In the genomic region with DNA sequence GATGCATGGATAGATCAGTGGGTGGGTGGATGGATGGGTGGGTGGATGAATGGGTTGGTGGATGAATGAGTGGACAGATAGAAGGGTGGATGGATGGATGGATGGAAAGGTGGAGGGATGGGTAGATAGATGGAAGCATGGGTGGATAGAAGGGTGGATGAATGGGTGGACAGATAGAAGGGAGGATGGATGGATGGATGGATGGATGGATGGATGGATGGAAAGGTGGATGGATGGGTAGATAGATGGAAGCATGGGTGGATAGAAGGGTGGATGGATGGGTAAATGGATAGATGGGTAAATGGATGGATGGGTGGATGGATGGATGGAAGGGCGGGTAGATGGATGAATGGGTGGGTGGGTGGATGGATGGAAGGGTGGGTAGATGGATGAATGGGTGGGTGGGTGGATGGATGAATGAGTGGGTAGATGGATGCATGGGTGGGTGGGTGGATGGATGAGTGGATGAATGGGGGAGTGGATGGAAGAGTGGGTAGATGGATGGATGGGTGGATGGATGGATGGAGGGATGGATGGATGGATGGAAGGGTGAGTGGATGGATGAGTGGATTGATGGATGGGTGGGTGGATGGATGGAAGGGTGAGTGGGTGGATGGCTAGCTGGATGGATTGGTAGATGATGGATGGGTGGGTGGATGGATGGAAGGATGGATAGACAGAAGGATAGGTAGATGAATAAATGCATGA, we compare ENCODE assay signal across 2 cellular contexts.
TF ChIP-seq lines count a peak whose summit lies in the region.

No MANE protein-coding gene starts in this region.

TF ChIP-seq in HEK293, 187 proteins besides CTCF, POLR2A, EP300 and RAD21:
- peak; percentile 81 for TF ChIP-seq ZBTB17 (tag by site-specific recombination; IDR thresholded peaks at IDR 0.05)
- TF ChIP-seq EGR2 (tag by site-specific recombination; IDR thresholded peaks at IDR 0.05; ENCODE audit: low read depth): peak; percentile 98
- peak; percentile 95 for TF ChIP-seq ZNF366 (tag by site-specific recombination; conservative IDR thresholded peaks at IDR 0.05)
- no peak for TF ChIP-seq ZNF311 (tag by site-specific recombination; IDR thresholded peaks at IDR 0.05; ENCODE audit: borderline replicate concordance)
- peak; percentile 74 for TF ChIP-seq ZFHX2 (tag by site-specific recombination; conservative IDR thresholded peaks at IDR 0.05)
TF ChIP-seq in HEK293: peak in this region for 4.

TF ChIP-seq in IMR-90, 13 proteins besides CTCF, POLR2A, EP300 and RAD21:
- TF ChIP-seq MXI1 (IDR thresholded peaks at IDR 0.05; ENCODE audit: borderline replicate concordance, low read depth, low read length) (no peak), MAZ (IDR thresholded peaks at IDR 0.05; ENCODE audit: borderline replicate concordance, low read depth, low read length) (no peak), CHD1 (IDR thresholded peaks at IDR 0.05; ENCODE audit: low read depth, low read length) (no peak), FOS (IDR thresholded peaks at IDR 0.05; ENCODE audit: low read depth, low read length) (no peak), CEBPB (IDR thresholded peaks at IDR 0.05; ENCODE audit: low read depth, low read length) (no peak), BHLHE40 (IDR thresholded peaks at IDR 0.05; ENCODE audit: low read depth, low read length) (no peak), NFE2L2 (IDR thresholded peaks at IDR 0.05; ENCODE audit: low read depth, low read length) (no peak), MAFK (IDR thresholded peaks at IDR 0.05; ENCODE audit: low read depth, low read length) (no peak), SMC3 (IDR thresholded peaks at IDR 0.05; ENCODE audit: low read depth, low read length) (no peak), RCOR1 (IDR thresholded peaks at IDR 0.05; ENCODE audit: insufficient replicate concordance, low read length) (no peak), RFX5 (IDR thresholded peaks at IDR 0.05; ENCODE audit: low read depth, low read length) (no peak)
- TF ChIP-seq, protein P1, sequence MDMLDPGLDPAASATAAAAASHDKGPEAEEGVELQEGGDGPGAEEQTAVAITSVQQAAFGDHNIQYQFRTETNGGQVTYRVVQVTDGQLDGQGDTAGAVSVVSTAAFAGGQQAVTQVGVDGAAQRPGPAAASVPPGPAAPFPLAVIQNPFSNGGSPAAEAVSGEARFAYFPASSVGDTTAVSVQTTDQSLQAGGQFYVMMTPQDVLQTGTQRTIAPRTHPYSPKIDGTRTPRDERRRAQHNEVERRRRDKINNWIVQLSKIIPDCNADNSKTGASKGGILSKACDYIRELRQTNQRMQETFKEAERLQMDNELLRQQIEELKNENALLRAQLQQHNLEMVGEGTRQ (IDR thresholded peaks at IDR 0.05; ENCODE audit: low read depth, low read length): no peak
- TF ChIP-seq, protein P2, sequence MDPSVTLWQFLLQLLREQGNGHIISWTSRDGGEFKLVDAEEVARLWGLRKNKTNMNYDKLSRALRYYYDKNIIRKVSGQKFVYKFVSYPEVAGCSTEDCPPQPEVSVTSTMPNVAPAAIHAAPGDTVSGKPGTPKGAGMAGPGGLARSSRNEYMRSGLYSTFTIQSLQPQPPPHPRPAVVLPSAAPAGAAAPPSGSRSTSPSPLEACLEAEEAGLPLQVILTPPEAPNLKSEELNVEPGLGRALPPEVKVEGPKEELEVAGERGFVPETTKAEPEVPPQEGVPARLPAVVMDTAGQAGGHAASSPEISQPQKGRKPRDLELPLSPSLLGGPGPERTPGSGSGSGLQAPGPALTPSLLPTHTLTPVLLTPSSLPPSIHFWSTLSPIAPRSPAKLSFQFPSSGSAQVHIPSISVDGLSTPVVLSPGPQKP (IDR thresholded peaks at IDR 0.05; ENCODE audit: borderline replicate concordance, low read depth, low read length): no peak
